ENCODE assay signal across 27 cellular contexts in genomic region chr10:34709637-34710390, GRCh38.
DNase-seq lines count a peak whose midpoint lies in the region; ATAC-seq, FAIRE-seq and TF ChIP-seq lines count a peak whose summit lies in the region.
"Had no signal": no experiment of that assay in that cellular context is flagged by ENCODE, and none has a peak within 500 bp of the region (broad histone marks: within the 10 kb centered on the region; RNA-seq: fewer than 3 reads in every experiment).

No MANE protein-coding gene starts in this region.

- peak overlapping the region; percentile 36; the same call in 1 of the 2 replicates for H2BK120ac ChIP-seq in IMR-90 (ENCODE audit: low read depth, low read length)

- peak overlapping the region; percentile 26; the same call in 1 of the 3 replicates for H2BK15ac ChIP-seq in IMR-90 (ENCODE audit: low read depth, low read length)

- no peaks in the 10 kb centered on the region for H3K9me3 Mint-ChIP-seq in immature natural killer cell
- no peaks in the 10 kb centered on the region for H3K9me3 Mint-ChIP-seq in natural killer cell treated with Interleukin-12 subunit alpha and Interleukin-12 subunit beta and Interleukin-15 and Interleukin-18, amount 100 ng/mL, for 72 hours
- H3K9me3 Mint-ChIP-seq: T-cell had no signal

- H3K4ac ChIP-seq in IMR-90 (ENCODE audit: low read depth, low read length) = peak overlapping the region; percentile 14; the same call in 1 of the 2 replicates

- peak overlapping the region; percentile 27; the same call in 1 of the 2 replicates for H2AK5ac ChIP-seq in IMR-90 (ENCODE audit: low read depth, low read length)

- peak overlapping the region; percentile 64 for H3K4me2 ChIP-seq in A549
- no peak overlapping the region for H3K4me2 ChIP-seq in IMR-90 (ENCODE audit: low read depth, low read length)
- H3K4me2 ChIP-seq: BLaER1 treated with 17β-estradiol and CSF1 and Interleukin-3, amounts not matched to agents 10 nM and 100 nM had no signal

- H3K4me1 Mint-ChIP-seq in immature natural killer cell = no peaks in the 10 kb centered on the region
- H3K4me1 Mint-ChIP-seq in natural killer cell treated with Interleukin-12 subunit alpha and Interleukin-12 subunit beta and Interleukin-15 and Interleukin-18, amount 100 ng/mL, for 72 hours (ENCODE audit: low read depth in 2 of 2) = peaks cover 4 to 5% of the 10 kb centered on the region in 2 donors

- TF ChIP-seq POLR2A in A549 (IDR thresholded peaks at IDR 0.05; ENCODE audit: low read length) (no peak), IMR-90 (IDR thresholded peaks at IDR 0.05; ENCODE audit: low read depth, low read length) (no peak)

- peak overlapping the region; percentile 47; the same call in 1 of the 2 replicates for H3K18ac ChIP-seq in IMR-90 (ENCODE audit: low read depth, low read length)

- no peak overlapping the region for H3K27ac Mint-ChIP-seq in immature natural killer cell
- no peak overlapping the region for H3K27ac Mint-ChIP-seq in natural killer cell treated with Interleukin-12 subunit alpha and Interleukin-12 subunit beta and Interleukin-15 and Interleukin-18, amount 100 ng/mL, for 72 hours
- H3K27ac Mint-ChIP-seq: naive thymus-derived CD4-positive, alpha-beta T cell; T-cell had no signal

- H4K91ac ChIP-seq in IMR-90 (ENCODE audit: insufficient read depth, low read depth, low read length) = peak overlapping the region; percentile 23

- dilution Hi-C loops in IMR-90 (cut with HindIII; ENCODE audit: low sequenced_read_pairs, unreplicated experiment) = no loop called here

- no peak for DNase-seq in A549 (ENCODE audit: low read depth in 1 of 2, low spot score in 1 of 2)
- DNase-seq in IMR-90 = peak; percentile 15
- DNase-seq in choroid plexus epithelial cell (ENCODE audit: low read depth) = peak; percentile 48
- DNase-seq in lung microvascular endothelial cell (ENCODE audit: low read depth in 2 of 2) = peak; percentile 15 to 45
- DNase-seq in T-helper 9 cell = no peak
- DNase-seq in NOMO-1 treated with dmso at 0.1 percent for 144 hours (lab: John Stamatoyannopoulos, UW; ENCODE audit: unreplicated experiment) = no peak
- DNase-seq in immature natural killer cell = no peak
- DNase-seq in natural killer cell treated with Interleukin-12 subunit alpha and Interleukin-12 subunit beta and Interleukin-15 and Interleukin-18, amount 100 ng/mL, for 72 hours (ENCODE audit: low spot score) = no peak
- DNase-seq: activated CD4-positive, alpha-beta T cell treated with anti-CD3 and anti-CD28 coated beads for 1 hour; activated gamma-delta T cell; activated T-cell treated with anti-CD3 and anti-CD28 coated beads, Interleukin-2, amount 50 U/mL, for 1 hour; COR-L47; DMS79; GF-D8; naive thymus-derived CD4-positive, alpha-beta T cell; NCI-H1105; NCI-H2029; NCI-H774; SHP77 treated with DMSO at 0.1 percent for 48 hours; stimulated activated CD4-positive, alpha-beta T cell treated with anti-CD3 and anti-CD28 coated beads, Interleukin-4, amount 100 ng/mL, for 4 hours; stimulated activated naive CD4-positive, alpha-beta T cell; T-cell had no signal

- H3K27me3 Mint-ChIP-seq in immature natural killer cell (ENCODE audit: low read depth in 3 of 3) = peaks cover 0 to 5% (median 1%) of the 10 kb centered on the region in 3 donors
- peaks cover 11 to 13% of the 10 kb centered on the region in 2 donors for H3K27me3 Mint-ChIP-seq in natural killer cell treated with Interleukin-12 subunit alpha and Interleukin-12 subunit beta and Interleukin-15 and Interleukin-18, amount 100 ng/mL, for 72 hours
- H3K27me3 Mint-ChIP-seq: T-cell had no signal

- H3K36me3 ChIP-seq in IMR-90 (ENCODE audit: control insufficient read depth, insufficient read depth, low read length) = no peaks in the 10 kb centered on the region
- H3K36me3 ChIP-seq: BLaER1 treated with 17β-estradiol and CSF1 and Interleukin-3, amounts not matched to agents 10 nM and 100 nM; thoracic aorta had no signal

- H2AFZ ChIP-seq in IMR-90 (replicated peaks; ENCODE audit: low read length, poor library complexity) = no peak overlapping the region

- no peak for ATAC-seq in A549
- peak; percentile 5; the same call in 1 of the 2 replicates for ATAC-seq in IMR-90 (ENCODE audit: low read depth)
- no peak for ATAC-seq in natural killer cell treated with Interleukin-12 subunit alpha and Interleukin-12 subunit beta and Interleukin-15 and Interleukin-18, amount 100 ng/mL, for 72 hours
- ATAC-seq: naive thymus-derived CD4-positive, alpha-beta T cell; T-cell had no signal

- intact Hi-C loops in IMR-90 (cut with micrococcal nuclease) = no loop called here

- in situ Hi-C loops in IMR-90 (cut with MboI; ENCODE audit: low sequenced_read_pairs) = no loop called here

- H3K9me3 ChIP-seq in A549 (no peaks in the 10 kb centered on the region), IMR-90 (ENCODE audit: control insufficient read depth, insufficient read depth, low read length) (no peaks in the 10 kb centered on the region)
- H3K9me3 ChIP-seq: thoracic aorta had no signal

- H2BK20ac ChIP-seq in IMR-90 (ENCODE audit: low read depth, low read length) = 0 out of 2 replicates have a peak overlapping the region, but pooled peaks have one; percentile 38

- no peak overlapping the region for H2AK9ac ChIP-seq in IMR-90 (replicated peaks; ENCODE audit: low read depth, low read length, poor library complexity)

- TF ChIP-seq CTCF in A549 (IDR thresholded peaks at IDR 0.05) = no peak
- no peak for TF ChIP-seq CTCF in IMR-90 (conservative IDR thresholded peaks at IDR 0.05; ENCODE audit: low read depth, low read length)
- no peak for TF ChIP-seq CTCF in choroid plexus epithelial cell (conservative IDR thresholded peaks at IDR 0.05; ENCODE audit: low read depth, low read length)

- H2BK5ac ChIP-seq in IMR-90 (ENCODE audit: low read depth, low read length, poor library complexity, severe bottlenecking) = peak overlapping the region; percentile 7

- no peak overlapping the region for H3K4me3 Mint-ChIP-seq in immature natural killer cell
- no peak overlapping the region for H3K4me3 Mint-ChIP-seq in natural killer cell treated with Interleukin-12 subunit alpha and Interleukin-12 subunit beta and Interleukin-15 and Interleukin-18, amount 100 ng/mL, for 72 hours
- H3K4me3 Mint-ChIP-seq: naive thymus-derived CD4-positive, alpha-beta T cell; T-cell had no signal

- no peak overlapping the region for H4K5ac ChIP-seq in IMR-90 (ENCODE audit: low read depth, low read length)

- H3K56ac ChIP-seq in IMR-90 (ENCODE audit: extremely low read depth, insufficient read depth, low read length) = no peak overlapping the region

- no peak overlapping the region for H3K14ac ChIP-seq in IMR-90 (replicated peaks; ENCODE audit: low read depth, low read length)

- H3K23ac ChIP-seq in IMR-90 (ENCODE audit: low read depth, low read length) = no peak overlapping the region

- CTCF ChIA-PET in A549 (lab: Yijun Ruan, JAX) (interaction anchor here (0.9 to 1.5 kb wide), 2 partner anchors 42 to 54 kb away, joined by 3 read pairs; no protein-coding TSS in a partner anchor), IMR-90 (lab: Yijun Ruan, JAX) (interaction anchor here (0.8 to 1.3 kb wide), 2 partner anchors 23 to 265 kb away, joined by 3 to 4 read pairs; no protein-coding TSS in a partner anchor)

- peaks cover 46 to 70% of the 10 kb centered on the region in 2 experiments for H3K79me1 ChIP-seq in IMR-90 (ENCODE audit: low read depth in 1 of 2, low read length in 2 of 2)

- H3K36me3 Mint-ChIP-seq in immature natural killer cell = no peaks in the 10 kb centered on the region
- no peaks in the 10 kb centered on the region for H3K36me3 Mint-ChIP-seq in natural killer cell treated with Interleukin-12 subunit alpha and Interleukin-12 subunit beta and Interleukin-15 and Interleukin-18, amount 100 ng/mL, for 72 hours
- H3K36me3 Mint-ChIP-seq: naive thymus-derived CD4-positive, alpha-beta T cell; T-cell had no signal

- no peak overlapping the region for H3K4me3 ChIP-seq in A549
- H3K4me3 ChIP-seq in IMR-90 (ENCODE audit: insufficient read depth, low read depth, low read length) = no peak overlapping the region
- H3K4me3 ChIP-seq in choroid plexus epithelial cell (ENCODE audit: low read depth, low read length) = no peak overlapping the region
- H3K4me3 ChIP-seq: BLaER1 treated with 17β-estradiol and CSF1 and Interleukin-3, amounts not matched to agents 10 nM and 100 nM; thoracic aorta had no signal

- TF ChIP-seq RAD21 in A549 (conservative IDR thresholded peaks at IDR 0.05 in 1 of 2, IDR thresholded peaks at IDR 0.05 in 1 of 2) (no peak), IMR-90 (IDR thresholded peaks at IDR 0.05; ENCODE audit: low read length) (no peak)

- H3K9me1 ChIP-seq in IMR-90 (ENCODE audit: insufficient read depth, low read length) = peaks cover 28% of the 10 kb centered on the region

- no peak for FAIRE-seq in A549 (lab: Jason Lieb, UNC)
- FAIRE-seq: colon, GM18507, TTC549 had no signal

- BruUV-seq in IMR-90 (replicated peaks; lab: Mats Ljungman, UMichigan) = no TSS peak

- POLR2A ChIA-PET in A549 (lab: Yijun Ruan, JAX) (interaction anchor here (0.6 kb wide), 1 partner anchor 27 kb away, joined by 3 read pairs; no protein-coding TSS in a partner anchor), IMR-90 (lab: Charles Lee; ENCODE audit: unreplicated experiment) (no interaction called here)

- no peak overlapping the region for H3K9ac ChIP-seq in IMR-90 (ENCODE audit: low read depth, low read length)
- H3K9ac ChIP-seq: BLaER1 treated with 17β-estradiol and CSF1 and Interleukin-3, amounts not matched to agents 10 nM and 100 nM had no signal

- peak overlapping the region; percentile 35 to 86 for H3K27ac ChIP-seq in A549
- H3K27ac ChIP-seq in IMR-90 (ENCODE audit: insufficient read depth, low read length) = peak overlapping the region; percentile 55; the same call in 1 of the 2 replicates
- H3K27ac ChIP-seq: BLaER1 treated with 17β-estradiol and CSF1 and Interleukin-3, amounts not matched to agents 10 nM and 100 nM; thoracic aorta had no signal

- WGBS in A549 (ENCODE audit: missing lambda C conversion rate) = 78% methylated on average over 8 of the region's 8 CpGs
- no CpG with 5 or more reads among the region's 8 CpGs for WGBS in IMR-90 (ENCODE audit: extremely low coverage in 2 of 2, insufficient read length in 1 of 2), 2 experiments

- H4K20me1 ChIP-seq in IMR-90 (ENCODE audit: insufficient read depth, low read length) = peaks cover 9% of the 10 kb centered on the region; the same call in 1 of the 2 replicates

- TF ChIP-seq EP300 in A549 (IDR thresholded peaks at IDR 0.05) = no peak

- H3K4me1 ChIP-seq in A549 = peaks cover 94% of the 10 kb centered on the region
- peaks cover 32% of the 10 kb centered on the region for H3K4me1 ChIP-seq in IMR-90 (ENCODE audit: control insufficient read depth, insufficient read depth, low read length)

- no peak overlapping the region for H4K8ac ChIP-seq in IMR-90 (ENCODE audit: low read depth in 2 of 2, low read length in 2 of 2)

- H3K27me3 ChIP-seq in IMR-90 (ENCODE audit: control insufficient read depth, insufficient read depth, low read length) = no peaks in the 10 kb centered on the region

TF ChIP-seq in A549, 52 proteins besides CTCF, POLR2A, EP300 and RAD21 (continues in another document):
- TF ChIP-seq CEBPB (IDR thresholded peaks at IDR 0.05) = no peak
- no peak for TF ChIP-seq CHD4 (IDR thresholded peaks at IDR 0.05; ENCODE audit: borderline replicate concordance)
- no peak for TF ChIP-seq ZC3H11A (IDR thresholded peaks at IDR 0.05)

TF ChIP-seq in IMR-90, 13 proteins besides CTCF, POLR2A, EP300 and RAD21 (continues in another document):
- TF ChIP-seq MAZ (IDR thresholded peaks at IDR 0.05; ENCODE audit: borderline replicate concordance, low read depth, low read length) = no peak

Comparison
In these comparisons a context has a peak if more than half of its experiments do, and no peak if none do; other contexts are left out.
1. DNase-seq: peak in IMR-90 (single experiment), choroid plexus epithelial cell (single experiment) and lung microvascular endothelial cell (2 of 2); none in A549 (0 of 2), T-helper 9 cell (single experiment), NOMO-1 treated with dmso at 0.1 percent for 144 hours (single experiment), immature natural killer cell (0 of 3) and natural killer cell treated with Interleukin-12 subunit alpha and Interleukin-12 subunit beta and Interleukin-15 and Interleukin-18, amount 100 ng/mL, for 72 hours (single experiment).